2 cellular contexts compared by ENCODE assay signal in the genomic region with DNA sequence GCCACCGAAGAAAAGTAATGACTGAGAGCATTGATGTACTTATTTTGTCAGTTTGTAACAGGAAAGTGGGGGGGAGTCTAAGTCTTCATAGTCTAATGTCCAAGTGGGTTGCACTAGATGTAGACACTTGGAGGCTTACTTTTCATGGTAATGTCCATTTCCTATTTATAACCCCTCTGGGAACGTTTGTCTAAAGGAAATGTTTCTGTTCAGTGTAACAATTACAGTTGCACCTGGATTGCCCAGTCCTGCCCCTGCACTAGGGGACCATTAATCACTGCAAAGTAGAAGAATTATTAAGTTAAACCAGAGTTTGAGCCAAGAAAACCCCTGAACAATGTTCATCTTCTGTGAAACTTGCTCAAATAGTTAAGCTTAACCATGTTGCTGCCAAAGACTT.
TF ChIP-seq lines count a peak whose summit lies in the region.

No MANE protein-coding gene starts in this region.

TF ChIP-seq in HEK293, 187 proteins besides CTCF, POLR2A, EP300 and RAD21 (continued from another document):
- TF ChIP-seq ZNF366 (tag by site-specific recombination; conservative IDR thresholded peaks at IDR 0.05) (no peak), SP7 (tag by site-specific recombination; IDR thresholded peaks at IDR 0.05) (no peak), GLI2 (tag by site-specific recombination; IDR thresholded peaks at IDR 0.05; ENCODE audit: borderline replicate concordance, low read depth) (no peak)
- TF ChIP-seq, protein P1, sequence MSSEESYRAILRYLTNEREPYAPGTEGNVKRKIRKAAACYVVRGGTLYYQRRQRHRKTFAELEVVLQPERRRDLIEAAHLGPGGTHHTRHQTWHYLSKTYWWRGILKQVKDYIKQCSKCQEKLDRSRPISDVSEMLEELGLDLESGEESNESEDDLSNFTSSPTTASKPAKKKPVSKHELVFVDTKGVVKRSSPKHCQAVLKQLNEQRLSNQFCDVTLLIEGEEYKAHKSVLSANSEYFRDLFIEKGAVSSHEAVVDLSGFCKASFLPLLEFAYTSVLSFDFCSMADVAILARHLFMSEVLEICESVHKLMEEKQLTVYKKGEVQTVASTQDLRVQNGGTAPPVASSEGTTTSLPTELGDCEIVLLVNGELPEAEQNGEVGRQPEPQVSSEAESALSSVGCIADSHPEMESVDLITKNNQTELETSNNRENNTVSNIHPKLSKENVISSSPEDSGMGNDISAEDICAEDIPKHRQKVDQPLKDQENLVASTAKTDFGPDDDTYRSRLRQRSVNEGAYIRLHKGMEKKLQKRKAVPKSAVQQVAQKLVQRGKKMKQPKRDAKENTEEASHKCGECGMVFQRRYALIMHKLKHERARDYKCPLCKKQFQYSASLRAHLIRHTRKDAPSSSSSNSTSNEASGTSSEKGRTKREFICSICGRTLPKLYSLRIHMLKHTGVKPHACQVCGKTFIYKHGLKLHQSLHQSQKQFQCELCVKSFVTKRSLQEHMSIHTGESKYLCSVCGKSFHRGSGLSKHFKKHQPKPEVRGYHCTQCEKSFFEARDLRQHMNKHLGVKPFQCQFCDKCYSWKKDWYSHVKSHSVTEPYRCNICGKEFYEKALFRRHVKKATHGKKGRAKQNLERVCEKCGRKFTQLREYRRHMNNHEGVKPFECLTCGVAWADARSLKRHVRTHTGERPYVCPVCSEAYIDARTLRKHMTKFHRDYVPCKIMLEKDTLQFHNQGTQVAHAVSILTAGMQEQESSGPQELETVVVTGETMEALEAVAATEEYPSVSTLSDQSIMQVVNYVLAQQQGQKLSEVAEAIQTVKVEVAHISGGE (tag by site-specific recombination; conservative IDR thresholded peaks at IDR 0.05; ENCODE audit: low read depth), result peak; percentile 88

TF ChIP-seq in WTC11, 78 proteins besides CTCF, POLR2A, EP300 and RAD21 (continued from another document):
- TF ChIP-seq, protein P2, sequence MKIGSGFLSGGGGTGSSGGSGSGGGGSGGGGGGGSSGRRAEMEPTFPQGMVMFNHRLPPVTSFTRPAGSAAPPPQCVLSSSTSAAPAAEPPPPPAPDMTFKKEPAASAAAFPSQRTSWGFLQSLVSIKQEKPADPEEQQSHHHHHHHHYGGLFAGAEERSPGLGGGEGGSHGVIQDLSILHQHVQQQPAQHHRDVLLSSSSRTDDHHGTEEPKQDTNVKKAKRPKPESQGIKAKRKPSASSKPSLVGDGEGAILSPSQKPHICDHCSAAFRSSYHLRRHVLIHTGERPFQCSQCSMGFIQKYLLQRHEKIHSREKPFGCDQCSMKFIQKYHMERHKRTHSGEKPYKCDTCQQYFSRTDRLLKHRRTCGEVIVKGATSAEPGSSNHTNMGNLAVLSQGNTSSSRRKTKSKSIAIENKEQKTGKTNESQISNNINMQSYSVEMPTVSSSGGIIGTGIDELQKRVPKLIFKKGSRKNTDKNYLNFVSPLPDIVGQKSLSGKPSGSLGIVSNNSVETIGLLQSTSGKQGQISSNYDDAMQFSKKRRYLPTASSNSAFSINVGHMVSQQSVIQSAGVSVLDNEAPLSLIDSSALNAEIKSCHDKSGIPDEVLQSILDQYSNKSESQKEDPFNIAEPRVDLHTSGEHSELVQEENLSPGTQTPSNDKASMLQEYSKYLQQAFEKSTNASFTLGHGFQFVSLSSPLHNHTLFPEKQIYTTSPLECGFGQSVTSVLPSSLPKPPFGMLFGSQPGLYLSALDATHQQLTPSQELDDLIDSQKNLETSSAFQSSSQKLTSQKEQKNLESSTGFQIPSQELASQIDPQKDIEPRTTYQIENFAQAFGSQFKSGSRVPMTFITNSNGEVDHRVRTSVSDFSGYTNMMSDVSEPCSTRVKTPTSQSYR (CRISPR knock-in tag; IDR thresholded peaks at IDR 0.05), result no peak
- TF ChIP-seq ZNF423 (CRISPR knock-in tag; IDR thresholded peaks at IDR 0.05), result no peak
- TF ChIP-seq, protein P3, sequence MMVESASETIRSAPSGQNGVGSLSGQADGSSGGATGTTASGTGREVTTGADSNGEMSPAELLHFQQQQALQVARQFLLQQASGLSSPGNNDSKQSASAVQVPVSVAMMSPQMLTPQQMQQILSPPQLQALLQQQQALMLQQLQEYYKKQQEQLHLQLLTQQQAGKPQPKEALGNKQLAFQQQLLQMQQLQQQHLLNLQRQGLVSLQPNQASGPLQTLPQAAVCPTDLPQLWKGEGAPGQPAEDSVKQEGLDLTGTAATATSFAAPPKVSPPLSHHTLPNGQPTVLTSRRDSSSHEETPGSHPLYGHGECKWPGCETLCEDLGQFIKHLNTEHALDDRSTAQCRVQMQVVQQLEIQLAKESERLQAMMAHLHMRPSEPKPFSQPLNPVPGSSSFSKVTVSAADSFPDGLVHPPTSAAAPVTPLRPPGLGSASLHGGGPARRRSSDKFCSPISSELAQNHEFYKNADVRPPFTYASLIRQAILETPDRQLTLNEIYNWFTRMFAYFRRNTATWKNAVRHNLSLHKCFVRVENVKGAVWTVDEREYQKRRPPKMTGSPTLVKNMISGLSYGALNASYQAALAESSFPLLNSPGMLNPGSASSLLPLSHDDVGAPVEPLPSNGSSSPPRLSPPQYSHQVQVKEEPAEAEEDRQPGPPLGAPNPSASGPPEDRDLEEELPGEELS (CRISPR knock-in tag; IDR thresholded peaks at IDR 0.05), result no peak
- no peak for TF ChIP-seq FOXJ3 (CRISPR knock-in tag; IDR thresholded peaks at IDR 0.05; ENCODE audit: borderline replicate concordance)
- no peak for TF ChIP-seq ZNF416 (CRISPR knock-in tag; IDR thresholded peaks at IDR 0.05)
- no peak for TF ChIP-seq ZNF121 (CRISPR knock-in tag; IDR thresholded peaks at IDR 0.05)
- TF ChIP-seq, protein P4, sequence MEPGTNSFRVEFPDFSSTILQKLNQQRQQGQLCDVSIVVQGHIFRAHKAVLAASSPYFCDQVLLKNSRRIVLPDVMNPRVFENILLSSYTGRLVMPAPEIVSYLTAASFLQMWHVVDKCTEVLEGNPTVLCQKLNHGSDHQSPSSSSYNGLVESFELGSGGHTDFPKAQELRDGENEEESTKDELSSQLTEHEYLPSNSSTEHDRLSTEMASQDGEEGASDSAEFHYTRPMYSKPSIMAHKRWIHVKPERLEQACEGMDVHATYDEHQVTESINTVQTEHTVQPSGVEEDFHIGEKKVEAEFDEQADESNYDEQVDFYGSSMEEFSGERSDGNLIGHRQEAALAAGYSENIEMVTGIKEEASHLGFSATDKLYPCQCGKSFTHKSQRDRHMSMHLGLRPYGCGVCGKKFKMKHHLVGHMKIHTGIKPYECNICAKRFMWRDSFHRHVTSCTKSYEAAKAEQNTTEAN (CRISPR knock-in tag; IDR thresholded peaks at IDR 0.05), result no peak
- TF ChIP-seq SOX15 (CRISPR knock-in tag; IDR thresholded peaks at IDR 0.05), result no peak
- TF ChIP-seq ZNF317 (CRISPR knock-in tag; IDR thresholded peaks at IDR 0.05; ENCODE audit: borderline replicate concordance, low read depth), result no peak
- TF ChIP-seq NR2C2 (CRISPR knock-in tag; IDR thresholded peaks at IDR 0.05), result no peak
- TF ChIP-seq FOXK1 (CRISPR knock-in tag; IDR thresholded peaks at IDR 0.05), result no peak
- no peak for TF ChIP-seq TEAD1 (CRISPR knock-in tag; IDR thresholded peaks at IDR 0.05)
- no peak for TF ChIP-seq CREM (CRISPR knock-in tag; IDR thresholded peaks at IDR 0.05)
- no peak for TF ChIP-seq ATF1 (CRISPR knock-in tag; IDR thresholded peaks at IDR 0.05)
- no peak for TF ChIP-seq EMX1 (CRISPR knock-in tag; IDR thresholded peaks at IDR 0.05)
- no peak for TF ChIP-seq ESRRA (CRISPR knock-in tag; IDR thresholded peaks at IDR 0.05; ENCODE audit: borderline replicate concordance)
- TF ChIP-seq, protein P5, sequence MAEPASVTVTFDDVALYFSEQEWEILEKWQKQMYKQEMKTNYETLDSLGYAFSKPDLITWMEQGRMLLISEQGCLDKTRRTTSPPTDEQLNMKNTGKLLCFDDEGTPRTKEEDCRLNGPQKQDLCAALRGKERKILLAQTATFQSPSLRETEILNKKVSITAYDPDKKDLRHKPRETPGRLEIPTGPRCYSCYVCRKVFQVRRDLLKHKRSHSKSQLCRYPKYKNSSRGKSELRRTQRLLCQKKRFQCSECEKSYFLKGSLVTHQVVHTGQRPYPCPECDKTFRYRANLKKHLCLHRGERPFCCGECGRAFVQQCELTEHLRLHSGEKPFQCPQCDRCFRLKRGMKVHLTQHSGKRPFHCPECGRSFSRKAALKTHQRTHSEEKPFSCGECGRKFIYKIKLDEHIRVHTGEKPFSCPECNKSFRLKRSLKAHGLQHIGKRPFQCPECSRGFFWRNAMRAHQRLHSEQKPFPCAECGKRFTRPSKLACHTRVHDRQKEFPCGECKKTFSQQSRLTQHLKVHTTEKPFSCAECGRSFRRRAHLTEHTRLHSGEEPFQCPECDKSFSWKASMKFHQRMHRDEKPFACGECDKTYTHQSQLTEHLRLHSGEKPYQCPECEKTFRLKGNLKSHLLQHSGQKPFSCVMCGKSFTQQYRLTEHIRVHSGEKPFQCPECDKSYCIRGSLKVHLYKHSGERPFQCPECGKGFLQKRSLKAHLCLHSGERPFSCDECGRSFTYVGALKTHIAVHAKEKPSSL (CRISPR knock-in tag; conservative IDR thresholded peaks at IDR 0.05), result no peak
